ENCODE assay signal across 10 cellular contexts in genomic region chr16:81716478-81717210, GRCh38.
DNase-seq lines count a peak whose midpoint lies in the region; ATAC-seq and TF ChIP-seq lines count a peak whose summit lies in the region.
"Had no signal": no experiment of that assay in that cellular context is flagged by ENCODE, and none has a peak within 500 bp of the region (broad histone marks: within the 10 kb centered on the region; RNA-seq: fewer than 3 reads in every experiment).

No MANE protein-coding gene starts in this region.

- TF ChIP-seq POLR2A in esophagus squamous epithelium (IDR thresholded peaks at IDR 0.05): no peak

- peaks cover 3% of the 10 kb centered on the region for H3K36me3 Mint-ChIP-seq in activated naive CD8-positive, alpha-beta T cell treated with anti-CD3 and anti-CD28 coated beads, Interleukin-2, amount 10 ng/mL, durations not matched to agents 7 days and 5 days

- intact Hi-C loops in esophagus squamous epithelium (cut with DNase I): no loop called here

- no peaks in the 10 kb centered on the region for H3K9me3 Mint-ChIP-seq in activated naive CD8-positive, alpha-beta T cell treated with anti-CD3 and anti-CD28 coated beads, Interleukin-2, amount 10 ng/mL, durations not matched to agents 7 days and 5 days
- H3K9me3 Mint-ChIP-seq: neural crest cell had no signal

- H3K4me1 Mint-ChIP-seq in activated naive CD8-positive, alpha-beta T cell treated with anti-CD3 and anti-CD28 coated beads, Interleukin-2, amount 10 ng/mL, durations not matched to agents 7 days and 5 days: peaks cover 41% of the 10 kb centered on the region

- TF ChIP-seq CTCF in esophagus squamous epithelium (IDR thresholded peaks at IDR 0.05): no peak

- H3K27me3 Mint-ChIP-seq in activated naive CD8-positive, alpha-beta T cell treated with anti-CD3 and anti-CD28 coated beads, Interleukin-2, amount 10 ng/mL, durations not matched to agents 7 days and 5 days: no peaks in the 10 kb centered on the region

- H3K36me3 ChIP-seq in esophagus squamous epithelium: no peaks in the 10 kb centered on the region

- WGBS in esophagus squamous epithelium, 2 donors: 73 to 80% methylated on average over 9 to 10 of the region's 10 CpGs

- peaks cover 9 to 74% (median 28%) of the 10 kb centered on the region in 3 donors for H3K4me1 ChIP-seq in esophagus squamous epithelium

- POLR2A ChIA-PET in activated naive CD8-positive, alpha-beta T cell treated with anti-CD3 and anti-CD28 coated beads, Interleukin-2, amount 10 ng/mL, durations not matched to agents 7 days and 5 days (lab: Charles Lee): interaction anchor here (0.7 kb wide), 1 partner anchor 292 kb away, joined by 5 read pairs; no protein-coding TSS in a partner anchor

- H3K27ac Mint-ChIP-seq in activated naive CD8-positive, alpha-beta T cell treated with anti-CD3 and anti-CD28 coated beads, Interleukin-2, amount 10 ng/mL, durations not matched to agents 7 days and 5 days: peak overlapping the region; percentile 46

- no peak overlapping the region for H3K27ac ChIP-seq in esophagus squamous epithelium

- ATAC-seq in GM19035 (IDR thresholded peaks at IDR 0.05; ENCODE audit: unreplicated experiment): peak; percentile 52
- peak; percentile 44 for ATAC-seq in HG03039 (IDR thresholded peaks at IDR 0.05; ENCODE audit: unreplicated experiment)
- no peak for ATAC-seq in activated naive CD8-positive, alpha-beta T cell treated with anti-CD3 and anti-CD28 coated beads, Interleukin-2, amount 10 ng/mL, durations not matched to agents 7 days and 5 days (ENCODE audit: low read depth)
- ATAC-seq: PC-3 had no signal

- no peaks in the 10 kb centered on the region for H3K9me3 ChIP-seq in esophagus squamous epithelium

- H3K4me3 ChIP-seq in esophagus squamous epithelium: no peak overlapping the region

- H3K27me3 ChIP-seq in esophagus squamous epithelium: no peaks in the 10 kb centered on the region

- DNase-seq in ELF-1 (ENCODE audit: low read depth, low spot score) (peak; percentile 66), NCI-H1436 treated with DMSO at 0.1 percent for 48 hours (lab: John Stamatoyannopoulos, UW) (no peak), iPS-NIHi11 (ENCODE audit: low spot score) (no peak), COLO829 (ENCODE audit: low spot score) (no peak), esophagus squamous epithelium (lab: John Stamatoyannopoulos, UW) (no peak)
- DNase-seq in activated naive CD8-positive, alpha-beta T cell treated with anti-CD3 and anti-CD28 coated beads, Interleukin-2, amount 10 ng/mL, durations not matched to agents 7 days and 5 days: no peak
- DNase-seq: PC-3 had no signal

- peak overlapping the region; percentile 66 for H3K4me3 Mint-ChIP-seq in activated naive CD8-positive, alpha-beta T cell treated with anti-CD3 and anti-CD28 coated beads, Interleukin-2, amount 10 ng/mL, durations not matched to agents 7 days and 5 days
- H3K4me3 Mint-ChIP-seq: neural crest cell had no signal
